In genomic region chr14:80496090-80496489, GRCh38 we compare ENCODE assay signal across 28 cellular contexts.
"Had no signal": no experiment of that assay in that cellular context is flagged by ENCODE, and none has a peak within 500 bp of the region (broad histone marks: within the 10 kb centered on the region; RNA-seq: fewer than 3 reads in every experiment).

No MANE protein-coding gene starts in this region.

- FAIRE-seq: colon, endometrium, endothelial cell of umbilical vein, frontal cortex had no signal

- H3K4me2 ChIP-seq: hepatocyte had no signal

- DNase-seq: colonic mucosa; cortex of kidney; dermis blood vessel endothelial cell; dorsolateral prefrontal cortex; effector CD4-positive, alpha-beta T cell; effector CD8-positive, alpha-beta T cell; effector memory CD4-positive, alpha-beta T cell; effector memory CD8-positive, alpha-beta T cell; endodermal cell; erythroblast; esophagus squamous epithelium; foreskin keratinocyte; foreskin melanocyte; gastrocnemius medialis; glutamatergic neuron; head of caudate nucleus; heart left ventricle; heart right ventricle had no signal

- H3K9me3 ChIP-seq: colonic mucosa, esophagus muscularis mucosa, esophagus squamous epithelium, gastrocnemius medialis, gastroesophageal sphincter, heart left ventricle, heart right ventricle had no signal

- H3K27ac ChIP-seq: colonic mucosa, coronary artery, dorsolateral prefrontal cortex, epithelial cell of prostate, esophagus muscularis mucosa, esophagus squamous epithelium, foreskin keratinocyte, gastrocnemius medialis, gastroesophageal sphincter, hepatocyte had no signal

- H3K36me3 ChIP-seq: colonic mucosa, esophagus muscularis mucosa, esophagus squamous epithelium, gastrocnemius medialis, gastroesophageal sphincter, heart left ventricle, heart right ventricle had no signal

- H3K4me3 ChIP-seq: colonic mucosa, coronary artery, dorsolateral prefrontal cortex, esophagus muscularis mucosa, esophagus squamous epithelium, gastrocnemius medialis, gastroesophageal sphincter, heart left ventricle, heart right ventricle, hepatocyte had no signal

- H3K4me1 ChIP-seq: colonic mucosa, foreskin keratinocyte had no signal

- H3K27me3 ChIP-seq: colonic mucosa, dorsolateral prefrontal cortex, esophagus muscularis mucosa, esophagus squamous epithelium, foreskin keratinocyte, gastrocnemius medialis, gastroesophageal sphincter, heart left ventricle, heart right ventricle, hepatocyte had no signal

- H2AFZ ChIP-seq: hepatocyte had no signal

- ATAC-seq: effector memory CD8-positive, alpha-beta T cell; esophagus mucosa; foreskin keratinocyte; gastrocnemius medialis; gastroesophageal sphincter; heart left ventricle; heart right ventricle had no signal

- H3K79me2 ChIP-seq: hepatocyte had no signal
